In the genomic region with DNA sequence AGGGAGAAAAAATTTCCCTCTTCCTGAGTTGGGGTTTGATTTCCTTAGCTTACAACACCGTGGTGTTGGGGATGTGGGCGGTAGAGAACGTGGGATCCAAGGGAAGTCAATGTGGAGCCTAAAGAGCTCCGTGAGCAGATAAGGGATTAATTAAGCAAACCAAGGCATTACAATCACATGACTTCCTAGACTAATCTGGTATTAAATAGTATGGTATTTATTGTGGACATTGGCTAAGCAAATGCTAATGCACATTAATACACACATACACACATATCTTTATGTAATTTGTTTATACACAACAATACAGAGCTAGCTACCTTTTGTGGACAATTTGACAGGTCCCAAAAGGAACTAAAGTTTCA, we compare ENCODE assay signal across 8 cellular contexts. TPM values are rescaled to one million over a fixed set of nuclear protein-coding genes. Genes with fewer than 3 reads are reported as not detected.
A peak's percentile ranks its signal among the peaks of the same experiment; 100 is the strongest.
DNase-seq lines count a peak whose midpoint lies in the region; ATAC-seq, FAIRE-seq and TF ChIP-seq lines count a peak whose summit lies in the region.

No MANE protein-coding gene starts in this region.

- H3K9ac ChIP-seq in OCI-LY1 (ENCODE audit: low read length) = peak overlapping the region; percentile 75

- peaks cover 4% of the 10 kb centered on the region; the same call in 1 of the 2 replicates for H3K36me3 ChIP-seq in OCI-LY1 (ENCODE audit: insufficient read depth, low read length)
- H3K36me3 ChIP-seq in pancreas = no peaks in the 10 kb centered on the region

- no peaks in the 10 kb centered on the region for H4K20me1 ChIP-seq in OCI-LY1 (ENCODE audit: insufficient read depth, low read length)

- TF ChIP-seq CTCF in D721Med (IDR thresholded peaks at IDR 0.05; ENCODE audit: insufficient read depth, missing control alignments) = no peak
- TF ChIP-seq CTCF in OCI-LY1 (IDR thresholded peaks at IDR 0.05; ENCODE audit: low read length) = no peak
- TF ChIP-seq CTCF in endothelial cell (IDR thresholded peaks at IDR 0.05; ENCODE audit: unreplicated experiment) = peak; percentile 8
- TF ChIP-seq CTCF in pancreas (IDR thresholded peaks at IDR 0.05) = no peak
- no peak for TF ChIP-seq CTCF in GM20000 (IDR thresholded peaks at IDR 0.05; ENCODE audit: extremely low read depth, missing control alignments)

- ATAC-seq in pancreas (no peak), GM18909 (IDR thresholded peaks at IDR 0.05; ENCODE audit: poor library complexity, unreplicated experiment) (no peak)

- H3K4me3 ChIP-seq in OCI-LY1 (ENCODE audit: low read depth, low read length, poor library complexity, severe bottlenecking) (peak overlapping the region; percentile 84), pancreas (peak overlapping the region; percentile 42 to 69 (median 62))

- peaks cover 42% of the 10 kb centered on the region for H3K4me1 ChIP-seq in OCI-LY1 (ENCODE audit: insufficient read depth, low read length, severe bottlenecking)
- H3K4me1 ChIP-seq in pancreas = peaks cover 0 to 28% (median 10%) of the 10 kb centered on the region in 3 donors

- 11 to 17% methylated on average over 4 of the region's 4 CpGs for WGBS in pancreas, 2 donors

- H3K4me2 ChIP-seq in OCI-LY1 (ENCODE audit: low read length) = peak overlapping the region; percentile 95

- H2AFZ ChIP-seq in OCI-LY1 (ENCODE audit: low read length) = no peak overlapping the region

- H3K27me3 ChIP-seq in OCI-LY1 (ENCODE audit: insufficient read depth, low read length) (no peaks in the 10 kb centered on the region), pancreas (no peaks in the 10 kb centered on the region)

- peaks cover 4% of the 10 kb centered on the region for H3K36me3 Mint-ChIP-seq in endothelial cell (ENCODE audit: low read depth, unreplicated experiment)

- peak overlapping the region; percentile 97 for H3K27ac Mint-ChIP-seq in endothelial cell (ENCODE audit: unreplicated experiment)

- H3K9me2 ChIP-seq in OCI-LY1 (ENCODE audit: low read depth, low read length) = no peaks in the 10 kb centered on the region

- H3K4me3 Mint-ChIP-seq in endothelial cell (ENCODE audit: unreplicated experiment) = peak overlapping the region; percentile 99

- FAIRE-seq in D721Med (lab: Jason Lieb, UNC) = peak; percentile 73
- FAIRE-seq in pancreas (lab: Jason Lieb, UNC) = no peak

- H3K27me3 Mint-ChIP-seq in endothelial cell (ENCODE audit: unreplicated experiment) = peaks cover 10% of the 10 kb centered on the region

- H3K4me1 Mint-ChIP-seq in endothelial cell (ENCODE audit: unreplicated experiment) = peaks cover 39% of the 10 kb centered on the region

- H3K9me3 Mint-ChIP-seq in endothelial cell (ENCODE audit: unreplicated experiment) = no peaks in the 10 kb centered on the region

- intact Hi-C loops in pancreas (cut with DNase I) = no loop called here

- 0 out of 2 replicates have a peak, but pooled peaks cover 5% of the 10 kb centered on the region for H3K79me2 ChIP-seq in OCI-LY1 (ENCODE audit: insufficient read depth, low read length)

- no peaks in the 10 kb centered on the region for H3F3A ChIP-seq in OCI-LY1 (ENCODE audit: insufficient read depth, low read length)

- no peaks in the 10 kb centered on the region for H3K9me3 ChIP-seq in OCI-LY1 (ENCODE audit: low read length)
- no peaks in the 10 kb centered on the region for H3K9me3 ChIP-seq in pancreas

- DNase-seq in D721Med (ENCODE audit: insufficient read length, low spot score) = peak; percentile 41
- DNase-seq in endothelial cell (ENCODE audit: low spot score) = no peak
- no peak for DNase-seq in pancreas
- no peak for DNase-seq in GM19238 (ENCODE audit: insufficient read length, low spot score)
- DNase-seq in hippocampal formation (lab: John Stamatoyannopoulos, UW) = no peak
- DNase-seq in GM20000 (ENCODE audit: low spot score) = no peak

- peak overlapping the region; percentile 84 for H3K27ac ChIP-seq in OCI-LY1 (ENCODE audit: low read depth, low read length, poor library complexity, severe bottlenecking)
- peak overlapping the region; percentile 89 to 99 (median 98) for H3K27ac ChIP-seq in pancreas

RNA-seq across cellular contexts. Expression of a gene that starts 0.8 kb away (rescaled TPM):
- total RNA-seq in endothelial cell (ENCODE audit: unreplicated experiment) (55.5 TPM), pancreas (10 to 100 TPM; 11.6 to 21.9 (median 16.7) TPM)
- polyA plus RNA-seq in pancreas = 10 to 100 TPM in 1 of 2 donors, 1 to 10 TPM in 1; 6.8 to 16.2 TPM

RNA-seq across cellular contexts. Expression of a gene that starts 1.6 kb away (rescaled TPM):
- total RNA-seq in endothelial cell (ENCODE audit: unreplicated experiment) = 19.8 TPM
- 10 to 100 TPM; 14.3 to 23.6 (median 18.3) TPM for total RNA-seq in pancreas
- 10 to 100 TPM; 14.1 to 17.9 TPM for polyA plus RNA-seq in pancreas

RNA-seq across cellular contexts. Expression of a gene that starts 7.3 kb away (rescaled TPM):
- not detected for total RNA-seq in endothelial cell (ENCODE audit: unreplicated experiment)
- total RNA-seq in pancreas = 100 to 1,000 TPM; 108 to 289 (median 226) TPM
- polyA plus RNA-seq in pancreas = 100 to 1,000 TPM; 307 to 615 TPM

RNA-seq across cellular contexts. Expression of a gene that starts 33.2 kb away (rescaled TPM):
- total RNA-seq in endothelial cell (ENCODE audit: unreplicated experiment) (105 TPM), pancreas (10 to 100 TPM; 26.3 to 64.5 (median 38.2) TPM)
- 10 to 100 TPM; 33.1 to 42.2 TPM for polyA plus RNA-seq in pancreas

RNA-seq across cellular contexts. Expression of a gene that starts 35.7 kb away (rescaled TPM):
- 48.5 TPM for total RNA-seq in endothelial cell (ENCODE audit: unreplicated experiment)
- 10 to 100 TPM; 12.1 to 25.1 (median 17.9) TPM for total RNA-seq in pancreas
- polyA plus RNA-seq in pancreas = 10 to 100 TPM in 1 of 2 donors, 1 to 10 TPM in 1; 8.0 to 12.2 TPM

Comparison
In these comparisons a context has a peak if more than half of its experiments do, and no peak if none do; other contexts are left out.
1. RNA of a gene that starts 7.3 kb away (total RNA-seq): 108 to 289 TPM in pancreas; not detected in endothelial cell (single experiment); every median in the first group is over 100 times any median in the second.